In genomic region chr4:40149960-40150385, GRCh38 we compare ENCODE assay signal across 8 cellular contexts. TPM values are rescaled to one million over a fixed set of nuclear protein-coding genes. Genes with fewer than 3 reads are reported as not detected.
DNase-seq lines count a peak whose midpoint lies in the region; ATAC-seq, FAIRE-seq and TF ChIP-seq lines count a peak whose summit lies in the region.

No MANE protein-coding gene starts in this region.

- H3K4me1 Mint-ChIP-seq in T-cell: peaks cover 36 to 41% (median 39%) of the 10 kb centered on the region in 3 donors
- peaks cover 27% of the 10 kb centered on the region for H3K4me1 Mint-ChIP-seq in activated naive CD8-positive, alpha-beta T cell treated with anti-CD3 and anti-CD28 coated beads, Interleukin-2, amount 10 ng/mL, durations not matched to agents 7 days and 5 days

- peaks cover 11% of the 10 kb centered on the region for H3K36me3 Mint-ChIP-seq in T-cell
- H3K36me3 Mint-ChIP-seq in activated naive CD8-positive, alpha-beta T cell treated with anti-CD3 and anti-CD28 coated beads, Interleukin-2, amount 10 ng/mL, durations not matched to agents 7 days and 5 days: peaks cover 44% of the 10 kb centered on the region

- H3K4me1 ChIP-seq in left ventricle myocardium inferior (no peaks in the 10 kb centered on the region), small intestine (ENCODE audit: control insufficient read depth in 2 of 2, insufficient read depth in 1 of 2, low read depth in 1 of 2, low read length in 1 of 2) (no peaks in the 10 kb centered on the region)

- intact Hi-C loops in left ventricle myocardium inferior (cut with micrococcal nuclease): loop anchor here (5.0 kb wide), 1 partner anchor 157 kb away; no protein-coding TSS in a partner anchor

- peak; percentile 87 for TF ChIP-seq CTCF in left ventricle myocardium inferior (IDR thresholded peaks at IDR 0.05; ENCODE audit: borderline replicate concordance)

- H3K27me3 Mint-ChIP-seq in T-cell: no peaks in the 10 kb centered on the region
- H3K27me3 Mint-ChIP-seq in activated naive CD8-positive, alpha-beta T cell treated with anti-CD3 and anti-CD28 coated beads, Interleukin-2, amount 10 ng/mL, durations not matched to agents 7 days and 5 days: no peaks in the 10 kb centered on the region

- H3K36me3 ChIP-seq in left ventricle myocardium inferior: no peaks in the 10 kb centered on the region
- H3K36me3 ChIP-seq in small intestine (ENCODE audit: control insufficient read depth in 2 of 2, insufficient read depth in 2 of 2, low read length in 2 of 2): no peaks in the 10 kb centered on the region

- WGBS in small intestine, 3 donors: 77 to 88% (median 86%) methylated on average over 3 of the region's 3 CpGs

- H3K4me3 ChIP-seq in left ventricle myocardium inferior (no peak overlapping the region), small intestine (ENCODE audit: low read depth in 1 of 2, low read length in 2 of 2) (no peak overlapping the region)

- H3K27ac ChIP-seq in left ventricle myocardium inferior (replicated peaks) (no peak overlapping the region), small intestine (ENCODE audit: low read depth in 1 of 2, low read length in 1 of 2) (no peak overlapping the region)

- DNase-seq in COLO829 (ENCODE audit: low spot score) (peak; percentile 8), NCI-H128 (lab: John Stamatoyannopoulos, UW; ENCODE audit: unreplicated experiment) (peak; percentile 12), T-cell (peak; percentile 29 to 79 (median 66)), left ventricle myocardium inferior (peak; percentile 19), small intestine (peak; percentile 83), cortex of kidney (lab: John Stamatoyannopoulos, UW) (no peak)
- DNase-seq in activated naive CD8-positive, alpha-beta T cell treated with anti-CD3 and anti-CD28 coated beads, Interleukin-2, amount 10 ng/mL, durations not matched to agents 7 days and 5 days: peak; percentile 50

- FAIRE-seq in small intestine (lab: Jason Lieb, UNC): no peak

- CTCF ChIA-PET in T-cell (lab: Charles Lee): interaction anchor here (0.6 to 1.6 kb wide), 28 partner anchors 13 to 747 kb away, joined by 3 to 11 read pairs (median 4); no protein-coding TSS in a partner anchor

- no peak overlapping the region for H3K4me3 Mint-ChIP-seq in T-cell
- no peak overlapping the region for H3K4me3 Mint-ChIP-seq in activated naive CD8-positive, alpha-beta T cell treated with anti-CD3 and anti-CD28 coated beads, Interleukin-2, amount 10 ng/mL, durations not matched to agents 7 days and 5 days

- H3K9me3 Mint-ChIP-seq in T-cell: peaks cover 0 to 6% (median 3%) of the 10 kb centered on the region in 3 donors
- H3K9me3 Mint-ChIP-seq in activated naive CD8-positive, alpha-beta T cell treated with anti-CD3 and anti-CD28 coated beads, Interleukin-2, amount 10 ng/mL, durations not matched to agents 7 days and 5 days: peaks cover 6% of the 10 kb centered on the region

- POLR2A ChIA-PET in T-cell (lab: Charles Lee): interaction anchor here in 1 of 2 donors (0.6 to 1.2 kb wide), 2 partner anchors 40 to 109 kb away, joined by 3 to 14 read pairs; no protein-coding TSS in a partner anchor
- POLR2A ChIA-PET in activated naive CD8-positive, alpha-beta T cell treated with anti-CD3 and anti-CD28 coated beads, Interleukin-2, amount 10 ng/mL, durations not matched to agents 7 days and 5 days (lab: Charles Lee): interaction anchor here (0.7 to 1.7 kb wide), 5 partner anchors 32 to 167 kb away, joined by 3 to 11 read pairs (median 5); no protein-coding TSS in a partner anchor

- H3K27ac Mint-ChIP-seq in T-cell: peak overlapping the region; percentile 87 to 89
- H3K27ac Mint-ChIP-seq in activated naive CD8-positive, alpha-beta T cell treated with anti-CD3 and anti-CD28 coated beads, Interleukin-2, amount 10 ng/mL, durations not matched to agents 7 days and 5 days: no peak overlapping the region

- no peaks in the 10 kb centered on the region for H3K27me3 ChIP-seq in left ventricle myocardium inferior (ENCODE audit: low read depth)
- H3K27me3 ChIP-seq in small intestine (ENCODE audit: control insufficient read depth in 2 of 2, insufficient read depth in 2 of 2, low read length in 2 of 2): no peaks in the 10 kb centered on the region

- peak; percentile 62 for ATAC-seq in GM21529 (IDR thresholded peaks at IDR 0.05; ENCODE audit: unreplicated experiment)
- ATAC-seq in T-cell (replicated peaks in 1 of 4): peak; percentile 80 to 91 (median 85)
- ATAC-seq in activated naive CD8-positive, alpha-beta T cell treated with anti-CD3 and anti-CD28 coated beads, Interleukin-2, amount 10 ng/mL, durations not matched to agents 7 days and 5 days (ENCODE audit: low read depth): peak; percentile 95

- H3K9me3 ChIP-seq in left ventricle myocardium inferior (replicated peaks): peaks cover 6% of the 10 kb centered on the region
- no peaks in the 10 kb centered on the region for H3K9me3 ChIP-seq in small intestine (ENCODE audit: control insufficient read depth, low read depth)

RNA-seq across cellular contexts. Expression of gene RHOH, which starts 46.9 kb away (rescaled TPM):
- total RNA-seq in T-cell (100 to 1,000 TPM; 174 to 436 (median 216) TPM), left ventricle myocardium inferior (0.41 TPM)
- total RNA-seq in activated naive CD8-positive, alpha-beta T cell treated with anti-CD3 and anti-CD28 coated beads, Interleukin-2, amount 10 ng/mL, durations not matched to agents 7 days and 5 days: 100 to 1,000 TPM; 187 to 190 TPM
- 10 to 100 TPM in 1 of 3 donors, 1 to 10 TPM in 2; 3.6 to 11.6 (median 3.8) TPM for polyA plus RNA-seq in small intestine

Comparison
In these comparisons a context has a peak if more than half of its experiments do, and no peak if none do; other contexts are left out.
1. RNA of gene RHOH, which starts 46.9 kb away (total RNA-seq): 174 to 436 TPM in T-cell and 187 to 190 TPM in activated naive CD8-positive, alpha-beta T cell treated with anti-CD3 and anti-CD28 coated beads, Interleukin-2, amount 10 ng/mL, durations not matched to agents 7 days and 5 days; 0.41 TPM in left ventricle myocardium inferior (single experiment); every median in the first group is over 100 times any median in the second.
2. Peak in every context shown above with its lines, with median percentiles within 50 percentile points of each other: ATAC-seq.